Comparison of ENCODE assay signal across 9 cellular contexts in the genomic region with DNA sequence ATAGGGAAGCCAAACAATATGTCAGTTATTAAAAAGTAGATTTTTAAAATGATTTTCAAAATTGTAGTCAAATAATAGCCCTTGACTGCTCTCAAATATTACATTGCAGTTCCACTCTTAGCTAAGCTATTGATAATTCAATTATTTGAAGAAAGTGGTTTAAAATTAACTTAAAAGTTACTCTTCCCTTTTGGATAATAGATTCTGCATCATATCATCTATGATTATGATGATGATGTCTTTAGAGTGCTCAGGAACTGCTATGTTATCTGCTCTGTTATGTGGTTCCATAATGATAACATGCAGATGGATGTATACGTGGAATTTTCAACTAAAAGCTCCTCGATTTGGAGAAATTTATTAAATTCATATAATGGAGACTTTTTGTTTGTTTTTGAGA.
"Had no signal": no experiment of that assay in that cellular context is flagged by ENCODE, and none has a peak within 500 bp of the region (broad histone marks: within the 10 kb centered on the region; RNA-seq: fewer than 3 reads in every experiment).

No MANE protein-coding gene starts in this region.

- H3K4me2 ChIP-seq: GM23338 had no signal

- DNase-seq: GM23248, GOT3, H7, H9, HCEC 1CT, HFFc6 had no signal

- ATAC-seq: GM23338, HCT116 had no signal

- H3K9me3 ChIP-seq: HAP-1 had no signal

- H3K27ac ChIP-seq: GM23248 had no signal

- H3K9ac ChIP-seq: GM23248 had no signal

- H3K4me3 ChIP-seq: GM23248, GM23338, HAP-1 had no signal

- H3K36me3 ChIP-seq: HAP-1 had no signal

- H2AFZ ChIP-seq: GM23248, GM23338 had no signal
